22 cellular contexts compared by ENCODE assay signal in genomic region chr20:59623133-59623532, GRCh38. TPM values are rescaled to one million over a fixed set of nuclear protein-coding genes. Genes with fewer than 3 reads are reported as not detected.
"Had no signal": no experiment of that assay in that cellular context is flagged by ENCODE, and none has a peak within 500 bp of the region (broad histone marks: within the 10 kb centered on the region; RNA-seq: fewer than 3 reads in every experiment).

No MANE protein-coding gene starts in this region.

- H3K4me1 ChIP-seq: SJCRH30 had no signal

- H3K36me3 ChIP-seq: SJCRH30 had no signal

- ATAC-seq: Panc1, Right ventricle myocardium inferior, SK-N-SH treated with all-trans-retinoic acid at 6 μM for 48 hours had no signal

- DNase-seq: IMR-90, Kasumi-1, MM.1S, NCI-H1092 treated with DMSO at 0.1 percent for 48 hours, NCI-H1436, NCI-H187, NCI-H2029, NCI-H2081 treated with DMSO at 0.1 percent for 48 hours, NCI-H2171, NCI-H226, NCI-H446, NCI-H510A, NCI-H524 treated with DMSO at 0.1 percent for 48 hours, NCI-H69, NCI-H774, SHP77 treated with DMSO at 0.1 percent for 48 hours, SJCRH30 had no signal

- H3K9me3 ChIP-seq: SJCRH30 had no signal

- H3K27ac ChIP-seq: KMS-11, SJCRH30 had no signal

- H3K4me2 ChIP-seq: KMS-11 had no signal

- H3K9ac ChIP-seq: KMS-11 had no signal

- H3K4me3 ChIP-seq: SJCRH30 had no signal

RNA-seq across cellular contexts. Expression of gene PHACTR3, which starts 18.8 kb away (rescaled TPM):
- total RNA-seq: IMR-90, M059J, SJCRH30 had no signal
- polyA plus RNA-seq: IMR-90 had no signal
